Comparison of ENCODE assay signal across 1 cellular context in genomic region chr1:184660462-184661191, GRCh38.
TF ChIP-seq lines count a peak whose summit lies in the region.

No MANE protein-coding gene starts in this region.

TF ChIP-seq in SK-N-SH, 30 proteins besides CTCF, POLR2A, EP300 and RAD21 (continued from another document):
- TF ChIP-seq MXI1 (IDR thresholded peaks at IDR 0.05; ENCODE audit: low read depth, low read length) (no peak), JUND (IDR thresholded peaks at IDR 0.05) (no peak), GATA2 (CRISPR knock-in tag; IDR thresholded peaks at IDR 0.05) (no peak)
TF ChIP-seq in SK-N-SH: peak in this region for 0.
